ENCODE assay signal across 1 cellular context in the genomic region with DNA sequence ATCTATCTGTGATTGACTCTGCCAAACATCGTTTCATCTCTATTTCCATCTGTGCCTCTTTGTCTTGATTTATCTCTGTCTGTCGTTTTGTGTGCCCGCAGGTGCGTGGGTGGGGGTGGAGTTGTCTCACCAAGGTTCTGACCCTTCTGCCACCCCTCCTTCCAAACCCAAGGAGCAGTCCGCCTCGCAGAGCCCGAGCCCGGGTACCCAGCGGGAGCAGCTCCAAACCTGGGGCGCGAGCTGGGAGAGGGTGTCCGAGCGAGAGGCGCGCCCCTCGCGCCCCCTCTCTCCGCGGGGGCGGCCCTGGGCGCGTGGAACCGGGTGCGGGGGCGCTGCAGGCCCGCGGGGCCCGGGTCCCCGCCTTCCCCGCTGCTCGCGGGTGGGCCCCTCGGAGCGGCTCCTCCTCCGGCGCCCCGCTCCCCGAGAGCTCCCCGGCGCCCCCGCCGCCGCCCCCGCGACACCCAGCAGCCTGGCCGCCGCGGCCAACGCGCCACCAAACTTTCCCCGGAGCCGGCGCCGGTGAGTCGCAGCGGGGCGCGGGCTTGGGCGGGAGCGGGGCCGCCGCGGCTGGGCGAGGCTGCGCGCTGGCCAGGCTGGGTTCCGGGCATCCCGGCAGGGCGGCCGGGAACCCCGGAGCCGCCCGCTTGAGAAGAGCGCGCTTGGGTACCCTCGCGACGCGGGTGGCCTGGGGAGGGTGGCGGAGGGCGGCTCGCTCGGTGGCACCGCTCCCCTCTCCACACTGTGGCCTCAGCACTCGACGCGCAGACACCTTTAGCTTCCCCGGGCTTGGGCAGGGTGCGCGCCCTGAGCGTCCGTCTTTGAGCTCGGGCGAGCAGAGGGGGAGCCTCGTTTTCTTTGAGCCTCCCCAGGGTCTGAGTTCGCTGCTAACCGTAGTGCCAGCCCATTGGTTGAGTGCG.
TF ChIP-seq lines count a peak whose summit lies in the region.

A gene with protein sequence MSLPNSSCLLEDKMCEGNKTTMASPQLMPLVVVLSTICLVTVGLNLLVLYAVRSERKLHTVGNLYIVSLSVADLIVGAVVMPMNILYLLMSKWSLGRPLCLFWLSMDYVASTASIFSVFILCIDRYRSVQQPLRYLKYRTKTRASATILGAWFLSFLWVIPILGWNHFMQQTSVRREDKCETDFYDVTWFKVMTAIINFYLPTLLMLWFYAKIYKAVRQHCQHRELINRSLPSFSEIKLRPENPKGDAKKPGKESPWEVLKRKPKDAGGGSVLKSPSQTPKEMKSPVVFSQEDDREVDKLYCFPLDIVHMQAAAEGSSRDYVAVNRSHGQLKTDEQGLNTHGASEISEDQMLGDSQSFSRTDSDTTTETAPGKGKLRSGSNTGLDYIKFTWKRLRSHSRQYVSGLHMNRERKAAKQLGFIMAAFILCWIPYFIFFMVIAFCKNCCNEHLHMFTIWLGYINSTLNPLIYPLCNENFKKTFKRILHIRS (plus strand): TSS at position 458 of the 917 bp plus-strand sequence. CDS start 104,545 bp downstream, outside the sequence.

TF ChIP-seq in SK-N-SH, 30 proteins besides CTCF, POLR2A, EP300 and RAD21 (continued from another document):
- TF ChIP-seq, protein P1, sequence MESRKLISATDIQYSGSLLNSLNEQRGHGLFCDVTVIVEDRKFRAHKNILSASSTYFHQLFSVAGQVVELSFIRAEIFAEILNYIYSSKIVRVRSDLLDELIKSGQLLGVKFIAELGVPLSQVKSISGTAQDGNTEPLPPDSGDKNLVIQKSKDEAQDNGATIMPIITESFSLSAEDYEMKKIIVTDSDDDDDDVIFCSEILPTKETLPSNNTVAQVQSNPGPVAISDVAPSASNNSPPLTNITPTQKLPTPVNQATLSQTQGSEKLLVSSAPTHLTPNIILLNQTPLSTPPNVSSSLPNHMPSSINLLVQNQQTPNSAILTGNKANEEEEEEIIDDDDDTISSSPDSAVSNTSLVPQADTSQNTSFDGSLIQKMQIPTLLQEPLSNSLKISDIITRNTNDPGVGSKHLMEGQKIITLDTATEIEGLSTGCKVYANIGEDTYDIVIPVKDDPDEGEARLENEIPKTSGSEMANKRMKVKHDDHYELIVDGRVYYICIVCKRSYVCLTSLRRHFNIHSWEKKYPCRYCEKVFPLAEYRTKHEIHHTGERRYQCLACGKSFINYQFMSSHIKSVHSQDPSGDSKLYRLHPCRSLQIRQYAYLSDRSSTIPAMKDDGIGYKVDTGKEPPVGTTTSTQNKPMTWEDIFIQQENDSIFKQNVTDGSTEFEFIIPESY (IDR thresholded peaks at IDR 0.05; ENCODE audit: borderline replicate concordance, low read depth) = no peak
- TF ChIP-seq RXRA (IDR thresholded peaks at IDR 0.05; ENCODE audit: borderline replicate concordance, low read depth) (no peak), SIN3A (IDR thresholded peaks at IDR 0.05; ENCODE audit: borderline replicate concordance, low read depth, low read length) (no peak), TAF1 (IDR thresholded peaks at IDR 0.05; ENCODE audit: borderline replicate concordance, low read depth, low read length) (peak; percentile 14; the same call in 1 of the 2 replicates), YY1 (IDR thresholded peaks at IDR 0.05; ENCODE audit: low read depth) (no peak), POLR2AphosphoS5 (IDR thresholded peaks at IDR 0.05; ENCODE audit: low read depth, low read length) (no peak), ELF1 (IDR thresholded peaks at IDR 0.05) (no peak), NRF1 (IDR thresholded peaks at IDR 0.05; ENCODE audit: low read depth, low read length) (no peak), EZH2phosphoT487 (IDR thresholded peaks at IDR 0.05; ENCODE audit: borderline replicate concordance, low read depth) (no peak), MXI1 (IDR thresholded peaks at IDR 0.05; ENCODE audit: low read depth, low read length) (no peak), FOXJ3 (CRISPR knock-in tag; IDR thresholded peaks at IDR 0.05) (no peak), MEF2A (IDR thresholded peaks at IDR 0.05; ENCODE audit: borderline replicate concordance, low read depth) (no peak)
- TF ChIP-seq, protein P2, sequence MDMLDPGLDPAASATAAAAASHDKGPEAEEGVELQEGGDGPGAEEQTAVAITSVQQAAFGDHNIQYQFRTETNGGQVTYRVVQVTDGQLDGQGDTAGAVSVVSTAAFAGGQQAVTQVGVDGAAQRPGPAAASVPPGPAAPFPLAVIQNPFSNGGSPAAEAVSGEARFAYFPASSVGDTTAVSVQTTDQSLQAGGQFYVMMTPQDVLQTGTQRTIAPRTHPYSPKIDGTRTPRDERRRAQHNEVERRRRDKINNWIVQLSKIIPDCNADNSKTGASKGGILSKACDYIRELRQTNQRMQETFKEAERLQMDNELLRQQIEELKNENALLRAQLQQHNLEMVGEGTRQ (IDR thresholded peaks at IDR 0.05; ENCODE audit: borderline replicate concordance, low read depth, low read length) = no peak
- TF ChIP-seq, protein P3, sequence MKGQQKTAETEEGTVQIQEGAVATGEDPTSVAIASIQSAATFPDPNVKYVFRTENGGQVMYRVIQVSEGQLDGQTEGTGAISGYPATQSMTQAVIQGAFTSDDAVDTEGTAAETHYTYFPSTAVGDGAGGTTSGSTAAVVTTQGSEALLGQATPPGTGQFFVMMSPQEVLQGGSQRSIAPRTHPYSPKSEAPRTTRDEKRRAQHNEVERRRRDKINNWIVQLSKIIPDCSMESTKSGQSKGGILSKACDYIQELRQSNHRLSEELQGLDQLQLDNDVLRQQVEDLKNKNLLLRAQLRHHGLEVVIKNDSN (IDR thresholded peaks at IDR 0.05; ENCODE audit: borderline replicate concordance, low read depth) = no peak
